10 cellular contexts compared by ENCODE assay signal in genomic region chr7:27191716-27192545, GRCh38. TPM values are rescaled to one million over a fixed set of nuclear protein-coding genes. Genes with fewer than 3 reads are reported as not detected.
DNase-seq lines count a peak whose midpoint lies in the region; ATAC-seq and TF ChIP-seq lines count a peak whose summit lies in the region.
"Had no signal": no experiment of that assay in that cellular context is flagged by ENCODE, and none has a peak within 500 bp of the region (broad histone marks: within the 10 kb centered on the region; RNA-seq: fewer than 3 reads in every experiment).

No MANE protein-coding gene starts in this region.

- peaks cover 57% of the 10 kb centered on the region for H3K27me3 Mint-ChIP-seq in Calu3 (ENCODE audit: unreplicated experiment)
- H3K27me3 Mint-ChIP-seq in T-cell, result peaks cover 77 to 90% of the 10 kb centered on the region in 2 donors

- H3K36me3 Mint-ChIP-seq in Calu3 (ENCODE audit: insufficient read depth, unreplicated experiment), result peaks cover 9% of the 10 kb centered on the region
- H3K36me3 Mint-ChIP-seq in T-cell, result no peaks in the 10 kb centered on the region

- DNase-seq in Calu3, result no peak
- DNase-seq in T-cell, result peak in 2 of 34 experiments; percentile 14 to 23
- no peak for DNase-seq in hepatocyte (ENCODE audit: low spot score)
- no peak for DNase-seq in sciatic nerve (ENCODE audit: low spot score)
- no peak for DNase-seq in HUDEP-2 (lab: John Stamatoyannopoulos, UW; ENCODE audit: unreplicated experiment in 76 of 76)
- DNase-seq in dedifferentiated amniotic fluid mesenchymal stem cell (ENCODE audit: extremely low spot score), result no peak
- DNase-seq in cerebellar cortex (ENCODE audit: low spot score), result no peak
- DNase-seq in NCI-H345 (lab: John Stamatoyannopoulos, UW), result no peak
- DNase-seq: stimulated activated naive CD4-positive, alpha-beta T cell treated with Interleukin-2 at 50 U/mL for 16 hours had no signal

- BruUV-seq in Calu3 (replicated peaks; lab: Mats Ljungman, UMichigan), result no TSS peak

- H3K4me2 ChIP-seq in hepatocyte, result peak overlapping the region; percentile 96

- intact Hi-C loops in Calu3 (cut with micrococcal nuclease; ENCODE audit: unreplicated experiment), result no loop called here
- intact Hi-C loops in sciatic nerve (cut with DNase I), result loop anchor here (10.0 kb wide), 1 partner anchor 833 kb away; no protein-coding TSS in a partner anchor

- WGBS in hepatocyte (ENCODE audit: low lambda C conversion rate, missing lambda C conversion rate), result 14% methylated on average over 43 of the region's 43 CpGs

- no peaks in the 10 kb centered on the region for H3K9me3 ChIP-seq in hepatocyte (ENCODE audit: low read depth)

- H3K9me3 Mint-ChIP-seq in Calu3 (ENCODE audit: low read depth, unreplicated experiment) (no peaks in the 10 kb centered on the region), T-cell (no peaks in the 10 kb centered on the region)

- H3K27ac ChIP-seq in hepatocyte, result peak overlapping the region; percentile 97

- POLR2A ChIA-PET in T-cell (lab: Charles Lee), result no interaction called here

- no peaks in the 10 kb centered on the region for H3K36me3 ChIP-seq in hepatocyte (replicated peaks; ENCODE audit: insufficient read depth, low read depth)

- peak overlapping the region; percentile 61 for H3K4me3 Mint-ChIP-seq in Calu3 (ENCODE audit: low read depth, unreplicated experiment)
- H3K4me3 Mint-ChIP-seq in T-cell, result peak overlapping the region; percentile 41 to 65 (median 47)

- peak overlapping the region; percentile 34 for H3K4me3 ChIP-seq in hepatocyte

- CTCF ChIA-PET in Calu3 (lab: Charles Lee) (interaction anchor here (0.6 to 0.7 kb wide), 3 partner anchors 48 to 1929 kb away, joined by 3 to 5 read pairs (median 4); no protein-coding TSS in a partner anchor), T-cell (lab: Charles Lee) (interaction anchor here in 1 of 2 donors (0.5 kb wide), 1 partner anchor 833 kb away, joined by 3 read pairs; no protein-coding TSS in a partner anchor)

- H3K27ac Mint-ChIP-seq in Calu3 (ENCODE audit: unreplicated experiment) (no peak overlapping the region), T-cell (peak overlapping the region in 1 of 2 donors; percentile 53)

- H3K4me1 ChIP-seq in hepatocyte (ENCODE audit: insufficient read depth), result peaks cover 35% of the 10 kb centered on the region

- TF ChIP-seq CTCF in Calu3 (IDR thresholded peaks at IDR 0.05; ENCODE audit: unreplicated experiment) (no peak), hepatocyte (IDR thresholded peaks at IDR 0.05; ENCODE audit: poor library complexity) (no peak)

- H3K4me1 Mint-ChIP-seq in Calu3 (ENCODE audit: low read depth, unreplicated experiment), result no peaks in the 10 kb centered on the region
- H3K4me1 Mint-ChIP-seq in T-cell, result peaks cover 46 to 55% (median 53%) of the 10 kb centered on the region in 3 donors

- no peak for ATAC-seq in T-cell (replicated peaks in 1 of 4)
- ATAC-seq in sciatic nerve, result peak; percentile 31

- peaks cover 21% of the 10 kb centered on the region for H4K20me1 ChIP-seq in hepatocyte (ENCODE audit: insufficient read depth, poor library complexity, severe bottlenecking)

- H2AFZ ChIP-seq in hepatocyte, result no peak overlapping the region

- no peaks in the 10 kb centered on the region for H3K9me2 ChIP-seq in hepatocyte (replicated peaks; ENCODE audit: insufficient read depth)

- H3K79me2 ChIP-seq in hepatocyte, result peaks cover 98% of the 10 kb centered on the region

- peaks cover 88% of the 10 kb centered on the region for H3K27me3 ChIP-seq in hepatocyte

RNA-seq across cellular contexts. Expression of gene HOXA11, which starts 6.9 kb away (rescaled TPM):
- 0.39 and 0.54 TPM in 2 replicates for total RNA-seq in Calu3 (2022)
- total RNA-seq in T-cell, result not detected
- 6.4 and 9.6 TPM in 2 replicates for total RNA-seq in hepatocyte
- polyA plus RNA-seq in hepatocyte, result 5.4 and 7.6 TPM in 2 replicates
- total RNA-seq in sciatic nerve, result 1.3 TPM

RNA-seq across cellular contexts. Expression of gene HOXA13, which starts 8.0 kb away (rescaled TPM):
- total RNA-seq in Calu3 (2022) (1.3 and 1.6 TPM in 2 replicates), T-cell (not detected), hepatocyte (13.0 and 14.2 TPM in 2 replicates), sciatic nerve (0.18 TPM)
- polyA plus RNA-seq in hepatocyte, result 6.1 and 6.2 TPM in 2 replicates
- total RNA-seq: epithelial cell of proximal tubule had no signal

RNA-seq across cellular contexts. Expression of gene HOXA10, which starts 17.8 kb away (rescaled TPM):
- 11.8 and 12.1 TPM in 2 replicates for total RNA-seq in Calu3 (2022)
- total RNA-seq in T-cell, result under 1 TPM in 3 of 5 donors, not detected in 2; 0.36 to 0.75 (median 0.51) TPM
- 9.9 and 15.1 TPM in 2 replicates for total RNA-seq in hepatocyte
- 7.7 and 8.1 TPM in 2 replicates for polyA plus RNA-seq in hepatocyte
- 11.2 TPM for total RNA-seq in sciatic nerve

RNA-seq across cellular contexts. Expression of gene HOXA9, which starts 26.6 kb away (rescaled TPM):
- total RNA-seq in Calu3 (2022) (1.7 and 2.5 TPM in 2 replicates), T-cell (under 1 TPM; 0.57 to 0.95 (median 0.79) TPM), hepatocyte (3.6 and 5.9 TPM in 2 replicates), sciatic nerve (7.1 TPM)
- polyA plus RNA-seq in hepatocyte, result 3.5 and 4.4 TPM in 2 replicates

RNA-seq across cellular contexts. Expression of gene HOXA7, which starts 35.5 kb away (rescaled TPM):
- total RNA-seq in Calu3 (2022), result not detected in 2 replicates
- total RNA-seq in T-cell, result under 1 TPM in 1 of 5 donors, not detected in 4; 0.67 TPM
- total RNA-seq in hepatocyte, result 0.32 and 0.83 TPM in 2 replicates
- polyA plus RNA-seq in hepatocyte, result 1.0 TPM in 1 of 2 replicates, not detected in the other
- total RNA-seq in sciatic nerve, result 6.2 TPM
